8 cellular contexts compared by ENCODE assay signal in genomic region chr10:7411671-7412481, GRCh38. TPM values are rescaled to one million over a fixed set of nuclear protein-coding genes. Genes with fewer than 3 reads are reported as not detected.
A peak's percentile ranks its signal among the peaks of the same experiment; 100 is the strongest.
DNase-seq lines count a peak whose midpoint lies in the region; ATAC-seq and TF ChIP-seq lines count a peak whose summit lies in the region.

No MANE protein-coding gene starts in this region.

- H3K27me3 ChIP-seq in breast epithelium = peaks cover 0 to 17% of the 10 kb centered on the region in 2 donors
- H3K27me3 ChIP-seq in muscle layer of duodenum (ENCODE audit: low read depth, low read length) = peaks cover 16% of the 10 kb centered on the region
- H3K27me3 ChIP-seq in transverse colon = peaks cover 76% of the 10 kb centered on the region

- H3K9me3 ChIP-seq in breast epithelium = no peaks in the 10 kb centered on the region
- H3K9me3 ChIP-seq in muscle layer of duodenum (ENCODE audit: control insufficient read depth in 1 of 2, low read length in 2 of 2) = no peaks in the 10 kb centered on the region
- H3K9me3 ChIP-seq in transverse colon = no peaks in the 10 kb centered on the region

- H3K36me3 ChIP-seq in breast epithelium (no peaks in the 10 kb centered on the region), muscle layer of duodenum (ENCODE audit: control insufficient read depth in 1 of 2, insufficient read depth in 2 of 2, low read length in 2 of 2) (no peaks in the 10 kb centered on the region), transverse colon (no peaks in the 10 kb centered on the region)

- H3K27ac ChIP-seq in breast epithelium = no peak overlapping the region
- no peak overlapping the region for H3K27ac ChIP-seq in muscle layer of duodenum (ENCODE audit: low read length)
- peak overlapping the region; percentile 38 to 79 (median 73) for H3K27ac ChIP-seq in transverse colon

- DNase-seq in SIG-M5 treated with dmso at 0.1 percent for 504 hours (lab: John Stamatoyannopoulos, UW; ENCODE audit: unreplicated experiment) (peak; percentile 34), SIG-M5 (lab: John Stamatoyannopoulos, UW) (no peak), breast epithelium (ENCODE audit: low spot score in 2 of 2) (no peak), transverse colon (peak; percentile 13)

- no peak for TF ChIP-seq EP300 in transverse colon (IDR thresholded peaks at IDR 0.05; ENCODE audit: low read depth)

- TF ChIP-seq CTCF in breast epithelium (IDR thresholded peaks at IDR 0.05) (no peak), transverse colon (IDR thresholded peaks at IDR 0.05) (no peak)

- ATAC-seq in GM19023 (IDR thresholded peaks at IDR 0.05; ENCODE audit: unreplicated experiment) = no peak
- ATAC-seq in HG02571 (IDR thresholded peaks at IDR 0.05; ENCODE audit: unreplicated experiment) = no peak
- ATAC-seq in GM21786 (IDR thresholded peaks at IDR 0.05; ENCODE audit: unreplicated experiment) = no peak

- intact Hi-C loops in breast epithelium (cut with DNase I; ENCODE audit: low total_unique reads) (loop anchor here (5.0 kb wide), 2 partner anchors 160 to 1445 kb away; no protein-coding TSS in a partner anchor), transverse colon (cut with DNase I; ENCODE audit: low total_unique reads) (loop anchor here (5.0 to 10.0 kb wide), 2 partner anchors 155 to 487 kb away; no protein-coding TSS in a partner anchor)

- peak overlapping the region; percentile 65 to 90 (median 78) for H3K4me3 ChIP-seq in breast epithelium
- H3K4me3 ChIP-seq in muscle layer of duodenum (ENCODE audit: low read depth in 1 of 2, low read length in 2 of 2) = peak overlapping the region; percentile 30 to 86
- H3K4me3 ChIP-seq in transverse colon = peak overlapping the region; percentile 15 to 66 (median 56)

- in situ Hi-C loops in transverse colon (cut with MboI; ENCODE audit: low pct_ligation_motif_present in 1 of 4, low pct_unique_long_range_greater_than_20kb in 1 of 4, low sequenced_read_pairs in 3 of 4) = loop anchor here (10.0 to 25.0 kb wide), 7 partner anchors 147 to 750 kb away; no protein-coding TSS in a partner anchor

- peaks cover 8 to 12% of the 10 kb centered on the region in 2 donors for H3K4me1 ChIP-seq in breast epithelium
- H3K4me1 ChIP-seq in muscle layer of duodenum (ENCODE audit: control insufficient read depth in 1 of 2, insufficient read depth in 2 of 2, low read length in 2 of 2) = peaks cover 0 to 40% of the 10 kb centered on the region in 2 donors
- H3K4me1 ChIP-seq in transverse colon = peaks cover 5 to 38% (median 28%) of the 10 kb centered on the region in 4 donors

- WGBS in transverse colon (ENCODE audit: low coverage in 1 of 2), 2 donors = 7% methylated on average over 52 of the region's 59 CpGs; no CpG with 5 or more reads in 1 of the 2 donors

- no peak for TF ChIP-seq POLR2A in breast epithelium (IDR thresholded peaks at IDR 0.05)
- TF ChIP-seq POLR2A in transverse colon (IDR thresholded peaks at IDR 0.05) = no peak

RNA-seq across cellular contexts. Expression of gene SFMBT2, which starts 1.0 kb away (rescaled TPM):
- total RNA-seq in breast epithelium (10 to 100 TPM in 2 of 3 donors, 1 to 10 TPM in 1; 3.5 to 32.8 (median 22.8) TPM), transverse colon (1 to 10 TPM in 3 of 4 donors, under 1 TPM in 1; 0.60 to 8.6 (median 2.5) TPM)

Comparison
In these comparisons a context has a peak if more than half of its experiments do, and no peak if none do; other contexts are left out.
1. DNase-seq: peak in SIG-M5 treated with dmso at 0.1 percent for 504 hours (single experiment) and transverse colon (single experiment); none in SIG-M5 (single experiment) and breast epithelium (0 of 2).
2. H3K27ac ChIP-seq: peak in transverse colon (4 of 4); none in breast epithelium (0 of 2) and muscle layer of duodenum (single experiment).
3. Peak in every context shown above with its lines, with median percentiles within 50 percentile points of each other: H3K4me3 ChIP-seq.